In the genomic region with DNA sequence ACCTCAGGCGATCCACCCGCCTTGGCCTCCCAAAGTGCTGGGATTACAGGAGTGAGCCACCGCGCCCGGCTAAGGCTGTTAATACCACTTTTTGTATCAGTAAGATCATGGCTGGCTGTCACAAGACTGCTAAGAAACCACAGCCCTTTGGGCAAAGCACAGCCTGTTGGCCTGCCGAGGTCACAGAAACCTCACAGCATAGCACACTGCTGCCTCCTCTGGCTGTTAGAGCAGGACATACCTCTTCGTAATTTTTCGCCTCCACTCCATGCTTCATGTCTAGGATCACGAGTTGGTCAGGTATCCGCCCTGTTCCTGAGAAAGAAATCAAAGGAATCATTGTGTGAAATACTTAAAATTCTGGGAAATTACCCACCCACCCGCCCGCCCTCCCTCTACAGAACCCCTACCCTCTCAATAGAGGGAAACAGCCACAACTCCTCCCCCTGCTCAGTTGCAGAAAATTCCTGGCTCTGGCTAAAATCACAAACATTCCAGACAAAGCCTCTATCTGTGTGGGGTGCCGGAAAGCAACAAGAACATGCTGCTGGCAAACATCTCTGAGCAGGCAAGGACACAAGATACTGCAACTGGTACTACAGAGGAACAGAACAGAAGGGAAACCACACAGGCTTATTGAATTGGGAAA, we compare ENCODE assay signal across 8 cellular contexts. TPM values are rescaled to one million over a fixed set of nuclear protein-coding genes. Genes with fewer than 3 reads are reported as not detected.
DNase-seq lines count a peak whose midpoint lies in the region; ATAC-seq and TF ChIP-seq lines count a peak whose summit lies in the region.

No MANE protein-coding gene starts in this region.

- peaks cover 79% of the 10 kb centered on the region for H3K36me3 ChIP-seq in OCI-LY7 (ENCODE audit: insufficient read depth, low read length)
- peaks cover 58% of the 10 kb centered on the region for H3K36me3 ChIP-seq in mesodermal cell (ENCODE audit: control insufficient read depth, insufficient read depth, low read length)
- peaks cover 0 to 6% of the 10 kb centered on the region in 2 donors for H3K36me3 ChIP-seq in thyroid gland

- no peaks in the 10 kb centered on the region for H3K27me3 ChIP-seq in thyroid gland

- no peak overlapping the region for H3K27ac ChIP-seq in OCI-LY7 (ENCODE audit: low read depth, low read length, poor library complexity, severe bottlenecking)
- peak overlapping the region; percentile 95 for H3K27ac ChIP-seq in mesodermal cell (ENCODE audit: low read depth, low read length, severe bottlenecking)
- H3K27ac ChIP-seq in thyroid gland = peak overlapping the region; percentile 88 to 97 (median 90)

- no peak overlapping the region for H3K4me2 ChIP-seq in OCI-LY7 (ENCODE audit: low read length)

- no peaks in the 10 kb centered on the region for H4K20me1 ChIP-seq in OCI-LY7 (ENCODE audit: insufficient read depth, low read length)

- POLR2A ChIA-PET in OCI-LY7 (lab: Charles Lee) = interaction anchor here (1.0 kb wide), 1 partner anchor 13 kb away, joined by 4 read pairs; no protein-coding TSS in a partner anchor

- H3K9me3 ChIP-seq in OCI-LY7 (ENCODE audit: low read length) = no peaks in the 10 kb centered on the region
- H3K9me3 ChIP-seq in mesodermal cell (ENCODE audit: control insufficient read depth, low read length) = no peaks in the 10 kb centered on the region
- no peaks in the 10 kb centered on the region for H3K9me3 ChIP-seq in thyroid gland

- DNase-seq in CD1c-positive myeloid dendritic cell (ENCODE audit: extremely low spot score) (peak; percentile 65), OCI-LY7 (ENCODE audit: low spot score) (no peak), epithelial cell of esophagus (ENCODE audit: low read depth) (peak; percentile 64), thyroid gland (peak; percentile 72 to 79), NAMALWA (ENCODE audit: low spot score) (no peak)

- TF ChIP-seq POLR2A in thyroid gland (IDR thresholded peaks at IDR 0.05) = peak in 1 of 2 donors; percentile 45

- H3K4me1 ChIP-seq in OCI-LY7 (ENCODE audit: insufficient read depth, low read length, poor library complexity, severe bottlenecking) = no peaks in the 10 kb centered on the region
- H3K4me1 ChIP-seq in mesodermal cell (ENCODE audit: control insufficient read depth, insufficient read depth, low read length, poor library complexity, severe bottlenecking) = peaks cover 33% of the 10 kb centered on the region
- H3K4me1 ChIP-seq in thyroid gland = peaks cover 57 to 86% of the 10 kb centered on the region in 2 donors

- TF ChIP-seq CTCF in OCI-LY7 (conservative IDR thresholded peaks at IDR 0.05; ENCODE audit: low read length) (0 out of 2 replicates have a peak, but pooled peaks have one; percentile 25), epithelial cell of esophagus (IDR thresholded peaks at IDR 0.05; ENCODE audit: insufficient read depth, low read depth, low read length, missing control alignments) (peak; percentile 52), thyroid gland (IDR thresholded peaks at IDR 0.05) (peak in 4 of 6 experiments; percentile 33 to 60 (median 50))

- ATAC-seq in HG03045 (IDR thresholded peaks at IDR 0.05; ENCODE audit: unreplicated experiment) (no peak), HG03521 (IDR thresholded peaks at IDR 0.05; ENCODE audit: unreplicated experiment) (no peak)

- no peaks in the 10 kb centered on the region for H3K9me2 ChIP-seq in OCI-LY7 (ENCODE audit: insufficient read depth, low read length)

- no peak overlapping the region for H2AFZ ChIP-seq in OCI-LY7 (ENCODE audit: low read length)

- WGBS in mesodermal cell (ENCODE audit: insufficient coverage in 2 of 2), 2 experiments = 47 to 56% methylated on average over 7 to 8 of the region's 13 CpGs
- WGBS in thyroid gland, 2 donors = 38 to 44% methylated on average over 8 to 13 of the region's 13 CpGs

- intact Hi-C loops in OCI-LY7 (cut with micrococcal nuclease; ENCODE audit: unreplicated experiment) = no loop called here
- intact Hi-C loops in thyroid gland (cut with DNase I) = no loop called here

- CTCF ChIA-PET in OCI-LY7 (lab: Charles Lee; ENCODE audit: unreplicated experiment) = no interaction called here

- peaks cover 6% of the 10 kb centered on the region; the same call in 1 of the 2 replicates for H3K79me2 ChIP-seq in OCI-LY7 (ENCODE audit: insufficient read depth, low read depth, low read length)

- BruUV-seq in OCI-LY7 (replicated peaks; lab: Mats Ljungman, UMichigan) = no TSS peak

- no peak overlapping the region for H3K4me3 ChIP-seq in OCI-LY7 (ENCODE audit: low read depth, low read length, poor library complexity, severe bottlenecking)
- H3K4me3 ChIP-seq in epithelial cell of esophagus (ENCODE audit: low read length) = no peak overlapping the region
- H3K4me3 ChIP-seq in mesodermal cell (ENCODE audit: extremely low read depth, insufficient read depth, low read length, poor library complexity, severe bottlenecking) = no peak overlapping the region
- no peak overlapping the region for H3K4me3 ChIP-seq in thyroid gland (replicated peaks in 1 of 3)

RNA-seq across cellular contexts. Expression of gene NEK9, which starts 20.7 kb away (rescaled TPM):
- 58.3 and 65.8 TPM in 2 replicates for total RNA-seq in OCI-LY7 (2014; rRNA removed; shearing (Covaris generic))
- total RNA-seq in OCI-LY7 (2022) (82.6 and 86.4 TPM in 2 replicates), thyroid gland (10 to 100 TPM; 65.4 to 84.6 (median 76.9) TPM)
- 55.4 TPM for polyA plus RNA-seq in mesodermal cell (2013, experiment 1 of 2)
- polyA plus RNA-seq in mesodermal cell (2013, experiment 2 of 2) = 54.6 TPM

RNA-seq across cellular contexts. Expression of gene TMED10, which starts 28.9 kb away (rescaled TPM):
- total RNA-seq in OCI-LY7 (2014; rRNA removed; shearing (Covaris generic)) = 63.1 and 129 TPM in 2 replicates
- total RNA-seq in OCI-LY7 (2022) (221 and 232 TPM in 2 replicates), thyroid gland (100 to 1,000 TPM; 289 to 559 (median 388) TPM)
- polyA plus RNA-seq in mesodermal cell (2013, experiment 1 of 2) = 196 TPM
- 165 TPM for polyA plus RNA-seq in mesodermal cell (2013, experiment 2 of 2)

Comparison
In these comparisons a context has a peak if more than half of its experiments do, and no peak if none do; other contexts are left out.
1. DNase-seq: peak in CD1c-positive myeloid dendritic cell (single experiment), epithelial cell of esophagus (single experiment) and thyroid gland (2 of 2); none in OCI-LY7 (single experiment) and NAMALWA (single experiment).
2. Peak in every context shown above with its lines, with median percentiles within 50 percentile points of each other: CTCF ChIP-seq.